In genomic region chr12:61804301-61804700, GRCh38 we compare ENCODE assay signal across 1 cellular context.
A peak's percentile ranks its signal among the peaks of the same experiment; 100 is the strongest.
TF ChIP-seq lines count a peak whose summit lies in the region.

No MANE protein-coding gene starts in this region.

TF ChIP-seq in GM23338, 12 proteins besides CTCF, POLR2A, EP300 and RAD21 (continued from another document):
- TF ChIP-seq ZNF462 (CRISPR knock-in tag; IDR thresholded peaks at IDR 0.05): peak; percentile 43; the same call in 1 of the 2 replicates
- TF ChIP-seq CREB1 (CRISPR knock-in tag; IDR thresholded peaks at IDR 0.05; ENCODE audit: low read depth): no peak
- TF ChIP-seq EZH2 (IDR thresholded peaks at IDR 0.05; ENCODE audit: low read depth, unreplicated experiment): no peak
